ENCODE assay signal across 25 cellular contexts in genomic region chr16:35713762-35714650, GRCh38.
"Had no signal": no experiment of that assay in that cellular context is flagged by ENCODE, and none has a peak within 500 bp of the region (broad histone marks: within the 10 kb centered on the region; RNA-seq: fewer than 3 reads in every experiment).

No MANE protein-coding gene starts in this region.

- H3K27me3 ChIP-seq: esophagus squamous epithelium, neural progenitor cell, right lobe of liver, thyroid gland, upper lobe of left lung had no signal

- H3K27ac ChIP-seq: epithelial cell of prostate, esophagus squamous epithelium, neural progenitor cell, right lobe of liver, thyroid gland, upper lobe of left lung had no signal

- H3K36me3 ChIP-seq: esophagus squamous epithelium, neural progenitor cell, right lobe of liver, thyroid gland, upper lobe of left lung had no signal

- ATAC-seq: activated naive CD8-positive, alpha-beta T cell treated with anti-CD3 and anti-CD28 coated beads, Interleukin-2, amount 50 U/mL, for 24 hours; activated T-cell treated with anti-CD3 and anti-CD28 coated beads, Interleukin-2, amount 50 U/mL, for 4 hours; activated T-helper 17 cell treated with anti-CD3 and anti-CD28 coated beads, Interleukin-2, amount 50 U/mL, for 72 hours; natural killer cell; right lobe of liver; stimulated activated effector memory CD8-positive, alpha-beta T cell treated with anti-CD3 and anti-CD28 coated beads, Interleukin-12 subunit alpha, Interleukin-12 subunit beta, amount 100 ng/mL, for 72 hours; stimulated activated naive CD8-positive, alpha-beta T cell treated with anti-CD3 and anti-CD28 coated beads, Interleukin-15, amount 100 ng/mL, for 72 hours had no signal

- H3K4me3 ChIP-seq: esophagus squamous epithelium, neural progenitor cell, right lobe of liver, thyroid gland, upper lobe of left lung had no signal

- DNase-seq: activated CD4-positive, alpha-beta memory T cell treated with anti-CD3 and anti-CD28 coated beads for 36 hours; activated CD4-positive, alpha-beta T cell treated with anti-CD3 and anti-CD28 coated beads, Interleukin-2, amount 10 ng/mL, durations not matched to agents 24 days and 14 days; activated CD4-positive, CD25-positive, alpha-beta regulatory T cell treated with anti-CD3 and anti-CD28 coated beads, Interleukin-2, amount 50 U/mL, for 72 hours; activated gamma-delta T cell treated with Interleukin-2 at 50 U/mL for 16 hours; activated naive CD4-positive, alpha-beta T cell treated with anti-CD3 and anti-CD28 coated beads, Interleukin-2, amount 50 U/mL, for 16 hours; activated naive CD8-positive, alpha-beta T cell treated with anti-CD3 and anti-CD28 coated beads, Interleukin-2, amount 50 U/mL, for 24 hours; activated T-cell treated with anti-CD3 and anti-CD28 coated beads, Interleukin-2, amount 50 U/mL, for 4 hours; dermis blood vessel endothelial cell; effector CD4-positive, alpha-beta T cell; esophagus squamous epithelium; foreskin melanocyte; natural killer cell; posterior cingulate gyrus; small intestine; stimulated activated CD4-positive, alpha-beta T cell treated with anti-CD3 and anti-CD28 coated beads, Interleukin-4, amount 100 ng/mL, for 24 hours; stimulated activated naive CD8-positive, alpha-beta T cell treated with anti-CD3 and anti-CD28 coated beads, Interleukin-15, amount 100 ng/mL, for 72 hours; substantia nigra; T-helper 2 cell; thyroid gland; upper lobe of left lung had no signal

- H3K9me3 ChIP-seq: right lobe of liver, thyroid gland had no signal

- H3K4me1 ChIP-seq: esophagus squamous epithelium, neural progenitor cell, right lobe of liver, thyroid gland, upper lobe of left lung had no signal
